ENCODE assay signal across 9 cellular contexts in the genomic region with DNA sequence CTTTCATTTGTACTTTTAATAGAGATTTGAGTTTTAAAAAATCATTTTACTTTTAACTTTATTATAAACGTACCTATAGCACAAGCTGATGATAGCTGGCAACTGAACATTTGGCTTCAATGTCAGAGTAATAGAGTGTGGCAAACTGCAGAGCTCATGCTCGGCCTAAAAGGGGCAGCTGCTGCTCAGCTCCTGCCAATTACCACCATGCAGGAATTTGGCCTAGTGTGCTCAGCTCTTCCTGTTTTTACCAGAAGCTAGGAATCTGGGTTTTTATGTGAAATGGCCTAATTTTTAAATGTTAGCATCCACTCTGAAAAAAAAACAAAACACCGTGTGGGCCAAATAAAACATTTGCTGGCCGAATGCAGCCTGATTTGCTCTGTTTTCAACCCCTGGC. TPM values are rescaled to one million over a fixed set of nuclear protein-coding genes. Genes with fewer than 3 reads are reported as not detected.
A peak's percentile ranks its signal among the peaks of the same experiment; 100 is the strongest.
DNase-seq lines count a peak whose midpoint lies in the region; ATAC-seq lines count a peak whose summit lies in the region.
"Had no signal": no experiment of that assay in that cellular context is flagged by ENCODE, and none has a peak within 500 bp of the region (broad histone marks: within the 10 kb centered on the region; RNA-seq: fewer than 3 reads in every experiment).

No MANE protein-coding gene starts in this region.

- H3K27ac Mint-ChIP-seq in activated T-cell treated with anti-CD3 and anti-CD28 coated beads, Interleukin-2, amount 50 U/mL, for 72 hours: peak overlapping the region; percentile 81
- H3K27ac Mint-ChIP-seq in activated CD4-positive, alpha-beta memory T cell treated with anti-CD3 and anti-CD28 coated beads for 36 hours: peak overlapping the region; percentile 89
- no peak overlapping the region for H3K27ac Mint-ChIP-seq in stimulated activated naive CD8-positive, alpha-beta T cell treated with anti-CD3 and anti-CD28 coated beads, Interleukin-15, amount 100 ng/mL, for 72 hours

- H3K9me3 Mint-ChIP-seq in activated T-cell treated with anti-CD3 and anti-CD28 coated beads, Interleukin-2, amount 50 U/mL, for 72 hours: no peaks in the 10 kb centered on the region
- H3K9me3 Mint-ChIP-seq in activated CD4-positive, alpha-beta memory T cell treated with anti-CD3 and anti-CD28 coated beads for 36 hours: no peaks in the 10 kb centered on the region
- H3K9me3 Mint-ChIP-seq in stimulated activated naive CD8-positive, alpha-beta T cell treated with anti-CD3 and anti-CD28 coated beads, Interleukin-15, amount 100 ng/mL, for 72 hours: no peaks in the 10 kb centered on the region

- POLR2A ChIA-PET in activated CD4-positive, alpha-beta memory T cell treated with anti-CD3 and anti-CD28 coated beads for 36 hours (lab: Charles Lee): interaction anchor here (1.0 to 4.1 kb wide), 4 partner anchors 12 to 126 kb away, joined by 3 to 30 read pairs (median 4); a partner anchor contains a TSS

- H3K4me1 Mint-ChIP-seq in activated T-cell treated with anti-CD3 and anti-CD28 coated beads, Interleukin-2, amount 50 U/mL, for 72 hours (ENCODE audit: low read depth): peaks cover 51% of the 10 kb centered on the region
- H3K4me1 Mint-ChIP-seq in activated CD4-positive, alpha-beta memory T cell treated with anti-CD3 and anti-CD28 coated beads for 36 hours (ENCODE audit: low read depth): peaks cover 54% of the 10 kb centered on the region
- H3K4me1 Mint-ChIP-seq in stimulated activated naive CD8-positive, alpha-beta T cell treated with anti-CD3 and anti-CD28 coated beads, Interleukin-15, amount 100 ng/mL, for 72 hours: peaks cover 44% of the 10 kb centered on the region

- intact Hi-C loops in activated CD4-positive, alpha-beta memory T cell treated with anti-CD3 and anti-CD28 coated beads for 36 hours (cut with micrococcal nuclease): loop anchor here (1.0 to 5.0 kb wide), 6 partner anchors 41 to 671 kb away; a partner anchor contains a TSS
- intact Hi-C loops in head of caudate nucleus (cut with DNase I): no loop called here

- ATAC-seq in activated T-cell treated with anti-CD3 and anti-CD28 coated beads, Interleukin-2, amount 50 U/mL, for 72 hours (replicated peaks in 1 of 2): no peak
- ATAC-seq in stimulated activated naive CD8-positive, alpha-beta T cell treated with anti-CD3 and anti-CD28 coated beads, Interleukin-15, amount 100 ng/mL, for 72 hours: no peak
- ATAC-seq in GM21526 (IDR thresholded peaks at IDR 0.05; ENCODE audit: low FRiP score, unreplicated experiment): no peak
- ATAC-seq in GM19455 (IDR thresholded peaks at IDR 0.05; ENCODE audit: unreplicated experiment): no peak

- DNase-seq in activated T-cell treated with anti-CD3 and anti-CD28 coated beads, Interleukin-2, amount 50 U/mL, for 72 hours: no peak
- DNase-seq in activated T-cell treated with anti-CD3 and anti-CD28 coated beads, Interleukin-2, amount 50 U/mL, for 1 hour: no peak
- DNase-seq in activated CD4-positive, alpha-beta memory T cell treated with anti-CD3 and anti-CD28 coated beads for 36 hours: no peak
- peak in 31 of 42 donors; percentile 20 to 76 (median 45) for DNase-seq in head of caudate nucleus
- DNase-seq in stimulated activated naive CD8-positive, alpha-beta T cell treated with anti-CD3 and anti-CD28 coated beads, Interleukin-15, amount 100 ng/mL, for 72 hours: no peak
- no peak for DNase-seq in HPDE6-E6E7 (ENCODE audit: extremely low spot score)

- no peaks in the 10 kb centered on the region for H3K27me3 Mint-ChIP-seq in activated T-cell treated with anti-CD3 and anti-CD28 coated beads, Interleukin-2, amount 50 U/mL, for 72 hours (ENCODE audit: low read depth)
- H3K27me3 Mint-ChIP-seq in activated CD4-positive, alpha-beta memory T cell treated with anti-CD3 and anti-CD28 coated beads for 36 hours: no peaks in the 10 kb centered on the region
- no peaks in the 10 kb centered on the region for H3K27me3 Mint-ChIP-seq in stimulated activated naive CD8-positive, alpha-beta T cell treated with anti-CD3 and anti-CD28 coated beads, Interleukin-15, amount 100 ng/mL, for 72 hours

- CTCF ChIA-PET in activated CD4-positive, alpha-beta memory T cell treated with anti-CD3 and anti-CD28 coated beads for 36 hours (lab: Charles Lee): interaction anchor here (1.1 to 1.9 kb wide), 3 partner anchors 42 to 59 kb away, joined by 4 to 9 read pairs (median 5); no protein-coding TSS in a partner anchor

- H3K36me3 Mint-ChIP-seq in activated T-cell treated with anti-CD3 and anti-CD28 coated beads, Interleukin-2, amount 50 U/mL, for 72 hours (ENCODE audit: insufficient read depth in 2 of 2): peaks cover 0 to 13% of the 10 kb centered on the region in 2 donors
- H3K36me3 Mint-ChIP-seq in activated CD4-positive, alpha-beta memory T cell treated with anti-CD3 and anti-CD28 coated beads for 36 hours: peaks cover 14% of the 10 kb centered on the region

- peak overlapping the region; percentile 81 to 88 for H3K4me3 Mint-ChIP-seq in activated T-cell treated with anti-CD3 and anti-CD28 coated beads, Interleukin-2, amount 50 U/mL, for 72 hours
- H3K4me3 Mint-ChIP-seq in activated CD4-positive, alpha-beta memory T cell treated with anti-CD3 and anti-CD28 coated beads for 36 hours: peak overlapping the region; percentile 87
- peak overlapping the region; percentile 84 to 99 for H3K4me3 Mint-ChIP-seq in stimulated activated naive CD8-positive, alpha-beta T cell treated with anti-CD3 and anti-CD28 coated beads, Interleukin-15, amount 100 ng/mL, for 72 hours

RNA-seq across cellular contexts. Expression of a gene that starts 1.8 kb away (rescaled TPM):
- 10 to 100 TPM; 20.5 to 26.9 TPM for total RNA-seq in activated T-cell treated with anti-CD3 and anti-CD28 coated beads, Interleukin-2, amount 50 U/mL, for 72 hours
- 10 to 100 TPM; 21.5 to 25.5 TPM for total RNA-seq in activated CD4-positive, alpha-beta memory T cell treated with anti-CD3 and anti-CD28 coated beads for 36 hours

RNA-seq across cellular contexts. Expression of a gene that starts 2.0 kb away (rescaled TPM):
- total RNA-seq in activated T-cell treated with anti-CD3 and anti-CD28 coated beads, Interleukin-2, amount 50 U/mL, for 72 hours: 10 to 100 TPM; 55.3 to 60.9 TPM
- 10 to 100 TPM; 50.5 to 53.7 TPM for total RNA-seq in activated CD4-positive, alpha-beta memory T cell treated with anti-CD3 and anti-CD28 coated beads for 36 hours

RNA-seq across cellular contexts. Expression of a gene that starts 13.3 kb away (rescaled TPM):
- 1 to 10 TPM; 1.0 to 1.4 TPM for total RNA-seq in activated T-cell treated with anti-CD3 and anti-CD28 coated beads, Interleukin-2, amount 50 U/mL, for 72 hours
- under 1 TPM; 0.31 to 0.45 TPM for total RNA-seq in activated CD4-positive, alpha-beta memory T cell treated with anti-CD3 and anti-CD28 coated beads for 36 hours
- total RNA-seq: bronchial epithelial cell had no signal

Comparison
In these comparisons a context has a peak if more than half of its experiments do, and no peak if none do; other contexts are left out.
1. DNase-seq: peak in head of caudate nucleus (31 of 42); none in activated T-cell treated with anti-CD3 and anti-CD28 coated beads, Interleukin-2, amount 50 U/mL, for 72 hours (0 of 2), activated T-cell treated with anti-CD3 and anti-CD28 coated beads, Interleukin-2, amount 50 U/mL, for 1 hour (single experiment), activated CD4-positive, alpha-beta memory T cell treated with anti-CD3 and anti-CD28 coated beads for 36 hours (single experiment), stimulated activated naive CD8-positive, alpha-beta T cell treated with anti-CD3 and anti-CD28 coated beads, Interleukin-15, amount 100 ng/mL, for 72 hours (0 of 2) and HPDE6-E6E7 (single experiment).
2. H3K27ac Mint-ChIP-seq: peak in activated T-cell treated with anti-CD3 and anti-CD28 coated beads, Interleukin-2, amount 50 U/mL, for 72 hours (single experiment) and activated CD4-positive, alpha-beta memory T cell treated with anti-CD3 and anti-CD28 coated beads for 36 hours (single experiment); none in stimulated activated naive CD8-positive, alpha-beta T cell treated with anti-CD3 and anti-CD28 coated beads, Interleukin-15, amount 100 ng/mL, for 72 hours (0 of 2).
3. Peak in every context shown above with its lines, with median percentiles within 50 percentile points of each other: H3K4me3 Mint-ChIP-seq.